8 cellular contexts compared by ENCODE assay signal in the genomic region with DNA sequence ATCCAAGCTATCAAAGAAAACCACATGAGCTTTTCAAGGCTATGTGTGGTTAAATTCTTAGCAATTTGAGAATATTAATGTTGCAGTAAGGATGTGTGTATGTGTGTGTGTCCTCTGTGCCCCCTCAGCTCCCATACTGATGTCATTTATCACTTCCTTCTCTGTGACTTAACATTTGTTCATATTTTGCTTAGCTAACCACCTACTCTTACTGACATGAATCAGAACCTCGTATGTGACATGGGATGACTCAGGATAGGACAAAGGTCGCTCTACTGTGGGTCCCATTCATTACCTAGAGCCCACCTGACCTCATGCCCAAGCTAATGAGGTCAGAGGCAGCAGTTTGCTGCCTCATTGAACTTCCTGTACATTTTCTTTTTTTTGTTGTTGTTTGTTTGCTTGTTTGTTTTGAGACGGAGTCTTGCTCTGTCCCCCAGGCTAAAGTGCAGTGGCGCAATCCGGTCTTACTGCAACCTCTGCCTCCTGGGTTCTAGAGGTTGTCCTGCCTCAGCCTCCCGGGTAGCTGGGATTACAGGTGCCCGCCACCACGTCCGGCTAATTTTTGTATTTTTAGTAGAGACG. TPM values are rescaled to one million over a fixed set of nuclear protein-coding genes. Genes with fewer than 3 reads are reported as not detected.
DNase-seq lines count a peak whose midpoint lies in the region; ATAC-seq and TF ChIP-seq lines count a peak whose summit lies in the region.

No MANE protein-coding gene starts in this region.

- peak overlapping the region in 1 of 3 donors; percentile 7 for H3K27ac ChIP-seq in right lobe of liver
- no peak overlapping the region for H3K27ac ChIP-seq in testis

- no peaks in the 10 kb centered on the region for H3K4me1 ChIP-seq in right lobe of liver
- no peaks in the 10 kb centered on the region for H3K4me1 ChIP-seq in testis
- H3K4me1 ChIP-seq in HAP-1: peaks cover 19% of the 10 kb centered on the region

- no peak overlapping the region for H3K4me3 ChIP-seq in right lobe of liver
- H3K4me3 ChIP-seq in testis: no peak overlapping the region
- H3K4me3 ChIP-seq in HAP-1: no peak overlapping the region

- no peak overlapping the region for H3K4me3 Mint-ChIP-seq in glutamatergic neuron (ENCODE audit: unreplicated experiment)

- H3K27me3 ChIP-seq in right lobe of liver (no peaks in the 10 kb centered on the region), testis (no peaks in the 10 kb centered on the region), HAP-1 (ENCODE audit: low read depth) (peaks cover 4% of the 10 kb centered on the region; the same call in 1 of the 2 replicates)

- H3K36me3 Mint-ChIP-seq in glutamatergic neuron (ENCODE audit: unreplicated experiment): no peaks in the 10 kb centered on the region

- H3K4me1 Mint-ChIP-seq in glutamatergic neuron (ENCODE audit: low read depth, unreplicated experiment): peaks cover 5% of the 10 kb centered on the region

- in situ Hi-C loops in HAP-1 (cut with MboI; ENCODE audit: low sequenced_read_pairs): no loop called here

- no peaks in the 10 kb centered on the region for H3K27me3 Mint-ChIP-seq in glutamatergic neuron (ENCODE audit: unreplicated experiment)

- WGBS in right lobe of liver (ENCODE audit: insufficient coverage, low coverage, low lambda C conversion rate, missing lambda C conversion rate): 25% methylated on average over 6 of the region's 10 CpGs
- WGBS in testis, 2 donors: 45 to 52% methylated on average over 10 of the region's 10 CpGs

- DNase-seq in EL (peak; percentile 67), SW480 (ENCODE audit: low spot score) (peak; percentile 77), right lobe of liver (peak in 1 of 3 donors; percentile 37), glutamatergic neuron (no peak), testis (no peak), HAP-1 (ENCODE audit: low spot score in 2 of 2) (no peak)

- TF ChIP-seq CTCF in right lobe of liver (IDR thresholded peaks at IDR 0.05) (no peak), glutamatergic neuron (IDR thresholded peaks at IDR 0.05; ENCODE audit: partially characterized antibody, unreplicated experiment) (no peak), testis (IDR thresholded peaks at IDR 0.05) (no peak)

- ATAC-seq in HG02678 (IDR thresholded peaks at IDR 0.05; ENCODE audit: unreplicated experiment) (peak; percentile 37), right lobe of liver (peak; percentile 40 to 84 (median 56)), GM18907 (IDR thresholded peaks at IDR 0.05; ENCODE audit: unreplicated experiment) (no peak)

- H3K36me3 ChIP-seq in right lobe of liver (no peaks in the 10 kb centered on the region), testis (ENCODE audit: low read depth, missing control alignments) (no peaks in the 10 kb centered on the region), HAP-1 (replicated peaks) (no peaks in the 10 kb centered on the region)

- TF ChIP-seq POLR2A in right lobe of liver (IDR thresholded peaks at IDR 0.05) (no peak), testis (IDR thresholded peaks at IDR 0.05) (no peak)

- no peak overlapping the region for H3K27ac Mint-ChIP-seq in glutamatergic neuron (ENCODE audit: unreplicated experiment)

- peaks cover 1% of the 10 kb centered on the region for H3K9me3 Mint-ChIP-seq in glutamatergic neuron (ENCODE audit: unreplicated experiment)

- intact Hi-C loops in right lobe of liver (cut with DNase I): loop anchor here in 1 of 2 donors (10.0 kb wide), 1 partner anchor 197 kb away; no protein-coding TSS in a partner anchor
- intact Hi-C loops in testis (cut with DNase I; ENCODE audit: low total_unique reads): no loop called here

- H3K9me3 ChIP-seq in right lobe of liver (no peaks in the 10 kb centered on the region), testis (no peaks in the 10 kb centered on the region), HAP-1 (no peaks in the 10 kb centered on the region)

RNA-seq across cellular contexts. Expression of a gene that starts 36.3 kb away (rescaled TPM):
- total RNA-seq in right lobe of liver (1 to 10 TPM in 4 of 6 experiments, under 1 TPM in 2; 0.50 to 8.1 (median 3.4) TPM), glutamatergic neuron (ENCODE audit: unreplicated experiment) (not detected), testis (not detected)
- not detected for polyA plus RNA-seq in testis (ENCODE audit: insufficient read depth, low read depth, low replicate concordance)

RNA-seq across cellular contexts. Expression of a gene that starts 51.9 kb away (rescaled TPM):
- total RNA-seq in right lobe of liver: 10 to 100 TPM in 2 of 6 experiments, 1 to 10 TPM in 4; 6.2 to 14.2 (median 9.0) TPM
- total RNA-seq in glutamatergic neuron (ENCODE audit: unreplicated experiment): 18.8 TPM
- 10 to 100 TPM; 14.1 to 22.8 TPM for total RNA-seq in testis
- polyA plus RNA-seq in testis (ENCODE audit: insufficient read depth, low read depth, low replicate concordance): 35.0 TPM

Comparison
In these comparisons a context has a peak if more than half of its experiments do, and no peak if none do; other contexts are left out.
1. DNase-seq: peak in EL (single experiment) and SW480 (single experiment); none in glutamatergic neuron (single experiment), testis (single experiment) and HAP-1 (0 of 2).